ENCODE assay signal across 1 cellular context in genomic region chr11:118006153-118006534, GRCh38.
TF ChIP-seq lines count a peak whose summit lies in the region.

No MANE protein-coding gene starts in this region.

TF ChIP-seq in HepG2, 621 proteins besides CTCF, POLR2A, EP300 and RAD21 (continued from another document):
- TF ChIP-seq, protein P1, sequence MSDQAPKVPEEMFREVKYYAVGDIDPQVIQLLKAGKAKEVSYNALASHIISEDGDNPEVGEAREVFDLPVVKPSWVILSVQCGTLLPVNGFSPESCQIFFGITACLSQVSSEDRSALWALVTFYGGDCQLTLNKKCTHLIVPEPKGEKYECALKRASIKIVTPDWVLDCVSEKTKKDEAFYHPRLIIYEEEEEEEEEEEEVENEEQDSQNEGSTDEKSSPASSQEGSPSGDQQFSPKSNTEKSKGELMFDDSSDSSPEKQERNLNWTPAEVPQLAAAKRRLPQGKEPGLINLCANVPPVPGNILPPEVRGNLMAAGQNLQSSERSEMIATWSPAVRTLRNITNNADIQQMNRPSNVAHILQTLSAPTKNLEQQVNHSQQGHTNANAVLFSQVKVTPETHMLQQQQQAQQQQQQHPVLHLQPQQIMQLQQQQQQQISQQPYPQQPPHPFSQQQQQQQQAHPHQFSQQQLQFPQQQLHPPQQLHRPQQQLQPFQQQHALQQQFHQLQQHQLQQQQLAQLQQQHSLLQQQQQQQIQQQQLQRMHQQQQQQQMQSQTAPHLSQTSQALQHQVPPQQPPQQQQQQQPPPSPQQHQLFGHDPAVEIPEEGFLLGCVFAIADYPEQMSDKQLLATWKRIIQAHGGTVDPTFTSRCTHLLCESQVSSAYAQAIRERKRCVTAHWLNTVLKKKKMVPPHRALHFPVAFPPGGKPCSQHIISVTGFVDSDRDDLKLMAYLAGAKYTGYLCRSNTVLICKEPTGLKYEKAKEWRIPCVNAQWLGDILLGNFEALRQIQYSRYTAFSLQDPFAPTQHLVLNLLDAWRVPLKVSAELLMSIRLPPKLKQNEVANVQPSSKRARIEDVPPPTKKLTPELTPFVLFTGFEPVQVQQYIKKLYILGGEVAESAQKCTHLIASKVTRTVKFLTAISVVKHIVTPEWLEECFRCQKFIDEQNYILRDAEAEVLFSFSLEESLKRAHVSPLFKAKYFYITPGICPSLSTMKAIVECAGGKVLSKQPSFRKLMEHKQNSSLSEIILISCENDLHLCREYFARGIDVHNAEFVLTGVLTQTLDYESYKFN (CRISPR knock-in tag; conservative IDR thresholded peaks at IDR 0.05): no peak
- TF ChIP-seq ATF1 (CRISPR knock-in tag; IDR thresholded peaks at IDR 0.05) (no peak), ZNF629 (CRISPR knock-in tag; conservative IDR thresholded peaks at IDR 0.05) (peak; percentile 57), RBM22 (optimal IDR thresholded peaks at IDR 0.05; ENCODE audit: low read length) (no peak)
